Comparison of ENCODE assay signal across 13 cellular contexts in the genomic region with DNA sequence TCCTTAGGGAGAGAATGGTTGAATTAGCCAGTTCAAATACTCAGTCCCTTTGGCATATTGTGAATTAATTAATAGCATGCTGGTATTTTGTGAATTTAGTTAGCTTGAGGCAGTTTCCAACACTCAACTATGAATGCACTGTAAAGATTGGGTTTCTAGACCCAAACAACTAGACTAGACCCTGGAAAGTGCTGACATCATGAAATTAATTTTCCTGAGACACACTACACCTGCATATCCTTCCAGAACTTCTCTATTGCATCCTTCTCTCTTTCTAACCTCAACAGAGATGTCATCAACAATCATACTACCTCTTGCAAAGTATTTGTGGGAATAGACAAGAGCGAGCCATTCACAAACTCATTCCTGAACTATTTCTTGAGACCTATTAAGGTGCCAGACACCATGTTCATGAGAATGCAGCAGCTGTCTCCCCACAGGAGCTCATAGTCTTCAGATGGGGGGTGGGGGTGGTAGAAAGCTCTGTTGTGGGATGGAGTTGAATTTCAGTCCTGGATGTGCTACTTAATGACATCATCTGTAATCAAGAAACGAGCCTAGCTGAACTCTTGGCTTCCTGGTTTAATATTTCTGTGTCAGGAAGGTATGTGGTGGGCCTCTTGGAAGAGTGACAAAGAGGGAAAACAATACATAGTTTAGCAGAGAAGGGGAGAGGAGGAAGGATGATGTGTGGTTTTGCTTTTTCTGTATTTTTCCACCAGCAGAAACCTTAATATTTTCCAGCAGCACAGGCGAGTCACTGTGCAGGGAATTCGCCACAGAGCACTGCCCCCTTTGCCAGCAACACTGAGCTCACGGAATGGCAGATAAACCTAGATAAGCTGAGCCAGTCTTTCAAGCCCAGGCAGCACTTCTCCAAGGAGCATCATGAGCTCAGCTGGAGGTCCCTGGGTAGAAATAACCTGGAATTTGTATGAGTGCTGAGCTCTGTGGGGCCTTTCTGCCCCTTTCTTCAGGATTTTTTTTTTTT. TPM values are rescaled to one million over a fixed set of nuclear protein-coding genes. Genes with fewer than 3 reads are reported as not detected.
DNase-seq lines count a peak whose midpoint lies in the region; ATAC-seq and FAIRE-seq lines count a peak whose summit lies in the region.
"Had no signal": no experiment of that assay in that cellular context is flagged by ENCODE, and none has a peak within 500 bp of the region (broad histone marks: within the 10 kb centered on the region; RNA-seq: fewer than 3 reads in every experiment).

No MANE protein-coding gene starts in this region.

- no peak overlapping the region for H3K4me3 ChIP-seq in mesodermal cell (ENCODE audit: extremely low read depth, insufficient read depth, low read length, poor library complexity, severe bottlenecking)
- H3K4me3 ChIP-seq: transverse colon had no signal

- 58 to 70% methylated on average over 5 of the region's 5 CpGs for WGBS in mesodermal cell (ENCODE audit: insufficient coverage in 2 of 2), 2 experiments

- no peak for ATAC-seq in GM21515 (IDR thresholded peaks at IDR 0.05; ENCODE audit: unreplicated experiment)

- no peaks in the 10 kb centered on the region for H3K36me3 ChIP-seq in mesodermal cell (ENCODE audit: control insufficient read depth, insufficient read depth, low read length)
- H3K36me3 ChIP-seq: transverse colon had no signal

- peaks cover 15% of the 10 kb centered on the region for H3K9me3 ChIP-seq in mesodermal cell (ENCODE audit: control insufficient read depth, low read length)

- peak overlapping the region; percentile 75 for H3K27ac ChIP-seq in mesodermal cell (ENCODE audit: low read depth, low read length, severe bottlenecking)
- H3K27ac ChIP-seq: transverse colon had no signal

- no peak for FAIRE-seq in HTR-8/SVneo (lab: Jason Lieb, UNC)

- DNase-seq in AG20443 (ENCODE audit: low spot score): peak; percentile 40
- peak; percentile 25 for DNase-seq in HTR-8/SVneo (ENCODE audit: insufficient read length, low spot score)
- peak; percentile 29 for DNase-seq in cerebellar cortex (ENCODE audit: low spot score)
- no peak for DNase-seq in NCI-H2081 treated with DMSO at 0.1 percent for 48 hours (lab: John Stamatoyannopoulos, UW)
- DNase-seq in NCI-H187 treated with DMSO at 0.1 percent for 48 hours (lab: John Stamatoyannopoulos, UW): no peak
- no peak for DNase-seq in retina
- DNase-seq: activated naive CD4-positive, alpha-beta T cell treated with anti-CD3 and anti-CD28 coated beads, Interleukin-2, amount 50 U/mL, for 16 hours; erythroblast; NCI-H774; stimulated activated CD4-positive, alpha-beta T cell treated with anti-CD3 and anti-CD28 coated beads, Interleukin-4, amount 100 ng/mL, for 24 hours; transverse colon had no signal

- peaks cover 17% of the 10 kb centered on the region for H3K4me1 ChIP-seq in mesodermal cell (ENCODE audit: control insufficient read depth, insufficient read depth, low read length, poor library complexity, severe bottlenecking)

RNA-seq across cellular contexts. Expression of a gene that starts 53.1 kb away (rescaled TPM):
- 3.3 TPM for polyA plus RNA-seq in mesodermal cell (2013, experiment 1 of 2)
- polyA plus RNA-seq in mesodermal cell (2013, experiment 2 of 2): 3.5 TPM

Comparison
In these comparisons a context has a peak if more than half of its experiments do, and no peak if none do; other contexts are left out.
1. DNase-seq: peak in AG20443 (single experiment), HTR-8/SVneo (single experiment) and cerebellar cortex (single experiment); none in NCI-H2081 treated with DMSO at 0.1 percent for 48 hours (single experiment), NCI-H187 treated with DMSO at 0.1 percent for 48 hours (single experiment) and retina (single experiment).